1 cellular context compared by ENCODE assay signal in genomic region chr6:125790403-125791150, GRCh38.
TF ChIP-seq lines count a peak whose summit lies in the region.

Gene NCOA7 (plus strand): TSS chr6:125790960. CDS start chr6:125815355, 24,395 bp downstream.

TF ChIP-seq in SK-N-SH, 30 proteins besides CTCF, POLR2A, EP300 and RAD21 (continued from another document):
- TF ChIP-seq ZBTB33 (IDR thresholded peaks at IDR 0.05; ENCODE audit: borderline replicate concordance, low read depth) (0 out of 2 replicates have a peak, but pooled peaks have one; percentile 4), USF1 (IDR thresholded peaks at IDR 0.05; ENCODE audit: borderline replicate concordance, low read depth) (no peak), GABPA (IDR thresholded peaks at IDR 0.05; ENCODE audit: low read depth) (no peak), EZH2phosphoT487 (IDR thresholded peaks at IDR 0.05; ENCODE audit: borderline replicate concordance, low read depth) (no peak), MXI1 (IDR thresholded peaks at IDR 0.05; ENCODE audit: low read depth, low read length) (0 out of 2 replicates have a peak, but pooled peaks have one; percentile 39), TCF12 (IDR thresholded peaks at IDR 0.05) (no peak), NRF1 (IDR thresholded peaks at IDR 0.05; ENCODE audit: low read depth, low read length) (peak; percentile 47), CHD2 (IDR thresholded peaks at IDR 0.05; ENCODE audit: low read length, partially characterized antibody) (peak; percentile 9), JUND (IDR thresholded peaks at IDR 0.05) (no peak), NFIC (IDR thresholded peaks at IDR 0.05; ENCODE audit: borderline replicate concordance) (no peak; the same call in 1 of the 2 replicates), RFX5 (IDR thresholded peaks at IDR 0.05; ENCODE audit: low read length) (no peak), IRF3 (IDR thresholded peaks at IDR 0.05; ENCODE audit: low read depth, low read length) (no peak), SIN3A (IDR thresholded peaks at IDR 0.05; ENCODE audit: borderline replicate concordance, low read depth, low read length) (no peak), USF2 (IDR thresholded peaks at IDR 0.05; ENCODE audit: borderline replicate concordance, low read depth, low read length) (no peak), YY1 (IDR thresholded peaks at IDR 0.05; ENCODE audit: low read depth) (no peak; the same call in 1 of the 2 replicates), MAX (IDR thresholded peaks at IDR 0.05; ENCODE audit: low read depth) (no peak), TEAD4 (IDR thresholded peaks at IDR 0.05; ENCODE audit: borderline replicate concordance, insufficient read depth) (no peak), RCOR1 (IDR thresholded peaks at IDR 0.05; ENCODE audit: low read length) (no peak), FOXJ3 (CRISPR knock-in tag; IDR thresholded peaks at IDR 0.05) (no peak)
